ENCODE assay signal across 21 cellular contexts in the genomic region with DNA sequence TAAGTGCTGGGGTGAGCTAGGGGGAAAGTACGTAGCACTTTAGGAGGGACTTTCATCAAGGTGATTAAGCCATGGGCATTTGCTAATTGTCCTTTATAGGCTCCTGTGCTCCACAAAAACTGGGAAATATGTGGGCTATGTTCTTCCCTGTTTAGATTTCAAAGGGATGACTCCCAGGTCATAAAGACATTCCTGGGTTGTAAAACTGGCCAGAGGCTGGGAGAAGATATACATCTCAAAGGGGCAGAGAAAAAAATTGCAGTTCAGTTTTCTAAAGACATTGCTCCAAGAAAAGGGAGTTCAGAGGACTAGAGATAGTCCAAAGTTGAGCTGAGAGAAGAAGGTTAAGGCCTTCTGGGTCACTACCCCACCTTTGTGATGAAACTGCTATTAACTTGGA.
DNase-seq lines count a peak whose midpoint lies in the region; ATAC-seq, FAIRE-seq and TF ChIP-seq lines count a peak whose summit lies in the region.
"Had no signal": no experiment of that assay in that cellular context is flagged by ENCODE, and none has a peak within 500 bp of the region (broad histone marks: within the 10 kb centered on the region; RNA-seq: fewer than 3 reads in every experiment).

No MANE protein-coding gene starts in this region.

- 41% methylated on average over 1 of the region's 1 CpG for WGBS in SK-N-SH (ENCODE audit: low lambda C conversion rate)

- POLR2A ChIA-PET in WTC11 (lab: Charles Lee) (no interaction called here), SK-N-SH (lab: Yijun Ruan, JAX) (no interaction called here)

- FAIRE-seq in kidney (lab: Jason Lieb, UNC) = no peak

- H3K36me3 Mint-ChIP-seq in WTC11 = peaks cover 22% of the 10 kb centered on the region
- H3K36me3 Mint-ChIP-seq in activated naive CD4-positive, alpha-beta T cell treated with anti-CD3 and anti-CD28 coated beads, Interleukin-2, amount 10 ng/mL, durations not matched to agents 7 days and 5 days = no peaks in the 10 kb centered on the region

- TF ChIP-seq RAD21 in SK-N-SH (IDR thresholded peaks at IDR 0.05; ENCODE audit: low read length) = no peak

- H3K4me3 ChIP-seq in SK-N-SH (ENCODE audit: low read depth in 2 of 2, low read length in 1 of 2) (no peak overlapping the region), kidney (ENCODE audit: low read length in 2 of 2) (no peak overlapping the region)
- H3K4me3 ChIP-seq: GM23248, Peyer's patch had no signal

- ATAC-seq in WTC11 = peak; percentile 43
- peak; percentile 78 for ATAC-seq in left colon

- no peaks in the 10 kb centered on the region; the same call in 1 of the 2 replicates for H3K27me3 Mint-ChIP-seq in WTC11 (ENCODE audit: low read depth)
- H3K27me3 Mint-ChIP-seq in activated naive CD4-positive, alpha-beta T cell treated with anti-CD3 and anti-CD28 coated beads, Interleukin-2, amount 10 ng/mL, durations not matched to agents 7 days and 5 days = no peaks in the 10 kb centered on the region

- no peaks in the 10 kb centered on the region for H3F3A ChIP-seq in SK-N-SH (replicated peaks; ENCODE audit: insufficient read depth)

- no peaks in the 10 kb centered on the region for H3K79me2 ChIP-seq in SK-N-SH (ENCODE audit: insufficient read depth)

- H3K4me2 ChIP-seq in SK-N-SH = no peak overlapping the region

- H3K4me3 Mint-ChIP-seq in WTC11 = no peak overlapping the region
- H3K4me3 Mint-ChIP-seq in activated naive CD4-positive, alpha-beta T cell treated with anti-CD3 and anti-CD28 coated beads, Interleukin-2, amount 10 ng/mL, durations not matched to agents 7 days and 5 days = no peak overlapping the region

- no peaks in the 10 kb centered on the region for H4K20me1 ChIP-seq in SK-N-SH (ENCODE audit: insufficient read depth)

- no peaks in the 10 kb centered on the region; a peak in 1 of 4 replicates for H3K4me1 ChIP-seq in SK-N-SH (ENCODE audit: control insufficient read depth in 1 of 2, insufficient read depth in 2 of 2, low read depth in 1 of 2, low read length in 1 of 2)
- no peaks in the 10 kb centered on the region for H3K4me1 ChIP-seq in kidney (ENCODE audit: control insufficient read depth in 1 of 2, insufficient read depth in 1 of 2, low read depth in 1 of 2, low read length in 2 of 2)
- H3K4me1 ChIP-seq: Peyer's patch had no signal

- TF ChIP-seq CTCF in WTC11 (IDR thresholded peaks at IDR 0.05) (no peak), SK-N-SH (IDR thresholded peaks at IDR 0.05) (no peak), kidney (IDR thresholded peaks at IDR 0.05; ENCODE audit: borderline replicate concordance, extremely low read depth, insufficient read depth) (no peak)

- H3K27ac ChIP-seq in SK-N-SH (ENCODE audit: low read depth in 2 of 2, low read length in 1 of 2) (no peak overlapping the region), kidney (ENCODE audit: low read depth in 2 of 2, low read length in 2 of 2) (no peak overlapping the region)
- H3K27ac ChIP-seq: C4-2B, GM23248, Peyer's patch had no signal

- no peak overlapping the region for H2AFZ ChIP-seq in SK-N-SH (ENCODE audit: low read depth)
- H2AFZ ChIP-seq: GM23248 had no signal

- DNase-seq in HT-29 (ENCODE audit: low spot score) = peak; percentile 34
- DNase-seq in WTC11 (ENCODE audit: low spot score) = no peak
- no peak for DNase-seq in left colon
- peak; percentile 26 for DNase-seq in renal cortical epithelial cell (ENCODE audit: low read depth)
- DNase-seq in SK-N-SH = no peak
- no peak for DNase-seq in ecto neural progenitor cell (ENCODE audit: low spot score)
- no peak for DNase-seq in kidney
- no peak for DNase-seq in activated naive CD4-positive, alpha-beta T cell treated with anti-CD3 and anti-CD28 coated beads, Interleukin-2, amount 10 ng/mL, durations not matched to agents 7 days and 5 days
- DNase-seq: ACHN, AML-193, DMS79, GM23248, HCEC 1CT, MV-4-11, NCI-H1694 treated with DMSO at 0.1 percent for 48 hours, NCI-H2107, NCI-H510A, NCI-H82, Peyer's patch, Right ventricle myocardium superior had no signal

- H3K4me1 Mint-ChIP-seq in WTC11 = peaks cover 5% of the 10 kb centered on the region
- H3K4me1 Mint-ChIP-seq in activated naive CD4-positive, alpha-beta T cell treated with anti-CD3 and anti-CD28 coated beads, Interleukin-2, amount 10 ng/mL, durations not matched to agents 7 days and 5 days = no peaks in the 10 kb centered on the region

- H3K9ac ChIP-seq in SK-N-SH (no peak overlapping the region), kidney (ENCODE audit: low read length in 2 of 2) (no peak overlapping the region)
- H3K9ac ChIP-seq: GM23248 had no signal

- H3K27ac Mint-ChIP-seq in WTC11 = peak overlapping the region; percentile 53; the same call in 1 of the 2 replicates
- H3K27ac Mint-ChIP-seq in activated naive CD4-positive, alpha-beta T cell treated with anti-CD3 and anti-CD28 coated beads, Interleukin-2, amount 10 ng/mL, durations not matched to agents 7 days and 5 days = no peak overlapping the region

- no peaks in the 10 kb centered on the region for H3K36me3 ChIP-seq in SK-N-SH (replicated peaks in 1 of 2; ENCODE audit: control insufficient read depth in 1 of 2, insufficient read depth in 2 of 2, low read length in 1 of 2)
- H3K36me3 ChIP-seq in kidney (ENCODE audit: control insufficient read depth in 1 of 2, insufficient read depth in 2 of 2, low read length in 2 of 2) = no peaks in the 10 kb centered on the region
- H3K36me3 ChIP-seq: Peyer's patch had no signal

- H3K27me3 ChIP-seq in SK-N-SH (ENCODE audit: insufficient read depth) = no peaks in the 10 kb centered on the region
- H3K27me3 ChIP-seq: Peyer's patch had no signal

- no peak for TF ChIP-seq EP300 in SK-N-SH (IDR thresholded peaks at IDR 0.05; ENCODE audit: borderline replicate concordance in 1 of 2, low read depth in 1 of 2, low read length in 1 of 2)

- H3K9me3 Mint-ChIP-seq in WTC11 = peaks cover 26% of the 10 kb centered on the region
- H3K9me3 Mint-ChIP-seq in activated naive CD4-positive, alpha-beta T cell treated with anti-CD3 and anti-CD28 coated beads, Interleukin-2, amount 10 ng/mL, durations not matched to agents 7 days and 5 days = no peaks in the 10 kb centered on the region

- H3K9me3 ChIP-seq in SK-N-SH (no peaks in the 10 kb centered on the region), kidney (ENCODE audit: control insufficient read depth in 1 of 2, low read length in 2 of 2) (no peaks in the 10 kb centered on the region)
- H3K9me3 ChIP-seq: Peyer's patch had no signal

- H3K9me2 ChIP-seq in SK-N-SH = no peaks in the 10 kb centered on the region

- CTCF ChIA-PET in WTC11 (lab: Charles Lee) (interaction anchor here (0.9 kb wide), 1 partner anchor 60 kb away, joined by 3 read pairs; no protein-coding TSS in a partner anchor), SK-N-SH (lab: Yijun Ruan, JAX) (no interaction called here)
- CTCF ChIA-PET in activated naive CD4-positive, alpha-beta T cell treated with anti-CD3 and anti-CD28 coated beads, Interleukin-2, amount 10 ng/mL, durations not matched to agents 7 days and 5 days (lab: Charles Lee) = interaction anchor here (0.6 kb wide), 1 partner anchor 238 kb away, joined by 3 read pairs; no protein-coding TSS in a partner anchor

- intact Hi-C loops in left colon (cut with DNase I, micrococcal nuclease) (no loop called here), kidney (cut with DNase I) (no loop called here)

TF ChIP-seq in WTC11, 78 proteins besides CTCF, POLR2A, EP300 and RAD21 (continues in another document):
- TF ChIP-seq FOXP1 (CRISPR knock-in tag; IDR thresholded peaks at IDR 0.05; ENCODE audit: borderline replicate concordance) (no peak), ZNF232 (CRISPR knock-in tag; IDR thresholded peaks at IDR 0.05) (no peak)
- TF ChIP-seq, protein P1, sequence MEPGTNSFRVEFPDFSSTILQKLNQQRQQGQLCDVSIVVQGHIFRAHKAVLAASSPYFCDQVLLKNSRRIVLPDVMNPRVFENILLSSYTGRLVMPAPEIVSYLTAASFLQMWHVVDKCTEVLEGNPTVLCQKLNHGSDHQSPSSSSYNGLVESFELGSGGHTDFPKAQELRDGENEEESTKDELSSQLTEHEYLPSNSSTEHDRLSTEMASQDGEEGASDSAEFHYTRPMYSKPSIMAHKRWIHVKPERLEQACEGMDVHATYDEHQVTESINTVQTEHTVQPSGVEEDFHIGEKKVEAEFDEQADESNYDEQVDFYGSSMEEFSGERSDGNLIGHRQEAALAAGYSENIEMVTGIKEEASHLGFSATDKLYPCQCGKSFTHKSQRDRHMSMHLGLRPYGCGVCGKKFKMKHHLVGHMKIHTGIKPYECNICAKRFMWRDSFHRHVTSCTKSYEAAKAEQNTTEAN (CRISPR knock-in tag; IDR thresholded peaks at IDR 0.05) = no peak

TF ChIP-seq in SK-N-SH, 30 proteins besides CTCF, POLR2A, EP300 and RAD21 (continues in another document):
- TF ChIP-seq JUND (IDR thresholded peaks at IDR 0.05) (no peak), GABPA (IDR thresholded peaks at IDR 0.05; ENCODE audit: low read depth) (no peak), RFX5 (IDR thresholded peaks at IDR 0.05; ENCODE audit: low read length) (no peak), SMC3 (IDR thresholded peaks at IDR 0.05; ENCODE audit: low read depth, low read length) (no peak), NRF1 (IDR thresholded peaks at IDR 0.05; ENCODE audit: low read depth, low read length) (no peak), MEF2A (IDR thresholded peaks at IDR 0.05; ENCODE audit: borderline replicate concordance, low read depth) (no peak), TEAD4 (IDR thresholded peaks at IDR 0.05; ENCODE audit: borderline replicate concordance, insufficient read depth) (no peak), TAF1 (IDR thresholded peaks at IDR 0.05; ENCODE audit: borderline replicate concordance, low read depth, low read length) (no peak), MXI1 (IDR thresholded peaks at IDR 0.05; ENCODE audit: low read depth, low read length) (no peak), NFIC (IDR thresholded peaks at IDR 0.05; ENCODE audit: borderline replicate concordance) (no peak), FOXM1 (IDR thresholded peaks at IDR 0.05; ENCODE audit: low read depth) (no peak), RXRA (IDR thresholded peaks at IDR 0.05; ENCODE audit: borderline replicate concordance, low read depth) (no peak), EZH2phosphoT487 (IDR thresholded peaks at IDR 0.05; ENCODE audit: borderline replicate concordance, low read depth) (no peak), YY1 (IDR thresholded peaks at IDR 0.05; ENCODE audit: low read depth) (no peak)
- TF ChIP-seq, protein P2, sequence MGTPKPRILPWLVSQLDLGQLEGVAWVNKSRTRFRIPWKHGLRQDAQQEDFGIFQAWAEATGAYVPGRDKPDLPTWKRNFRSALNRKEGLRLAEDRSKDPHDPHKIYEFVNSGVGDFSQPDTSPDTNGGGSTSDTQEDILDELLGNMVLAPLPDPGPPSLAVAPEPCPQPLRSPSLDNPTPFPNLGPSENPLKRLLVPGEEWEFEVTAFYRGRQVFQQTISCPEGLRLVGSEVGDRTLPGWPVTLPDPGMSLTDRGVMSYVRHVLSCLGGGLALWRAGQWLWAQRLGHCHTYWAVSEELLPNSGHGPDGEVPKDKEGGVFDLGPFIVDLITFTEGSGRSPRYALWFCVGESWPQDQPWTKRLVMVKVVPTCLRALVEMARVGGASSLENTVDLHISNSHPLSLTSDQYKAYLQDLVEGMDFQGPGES (IDR thresholded peaks at IDR 0.05; ENCODE audit: low read depth, low read length) = no peak

Comparison
In these comparisons a context has a peak if more than half of its experiments do, and no peak if none do; other contexts are left out.
1. DNase-seq: peak in HT-29 (single experiment) and renal cortical epithelial cell (single experiment); none in WTC11 (single experiment), left colon (0 of 2), SK-N-SH (single experiment), ecto neural progenitor cell (single experiment), kidney (single experiment) and activated naive CD4-positive, alpha-beta T cell treated with anti-CD3 and anti-CD28 coated beads, Interleukin-2, amount 10 ng/mL, durations not matched to agents 7 days and 5 days (single experiment).